ENCODE assay signal across 18 cellular contexts in the genomic region with DNA sequence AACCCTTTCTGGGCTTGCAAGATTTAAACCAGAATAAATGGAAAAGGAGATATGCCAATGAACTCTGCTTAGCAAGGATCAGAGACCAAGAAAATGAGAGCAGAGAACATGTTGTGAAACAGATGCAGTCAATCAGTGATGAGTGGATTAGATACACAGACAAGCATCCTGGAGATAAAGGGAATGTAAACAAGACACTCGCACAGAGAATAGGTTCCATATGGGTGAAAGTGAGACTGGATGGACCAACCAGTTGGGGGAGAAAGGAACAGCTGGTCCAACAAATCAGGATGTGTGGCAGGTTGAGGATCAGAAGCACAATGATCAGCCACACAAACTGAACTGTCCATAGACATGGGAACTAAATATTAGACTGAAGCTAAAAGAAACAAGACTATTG.
A peak's percentile ranks its signal among the peaks of the same experiment; 100 is the strongest.
DNase-seq lines count a peak whose midpoint lies in the region; TF ChIP-seq lines count a peak whose summit lies in the region.
"Had no signal": no experiment of that assay in that cellular context is flagged by ENCODE, and none has a peak within 500 bp of the region (broad histone marks: within the 10 kb centered on the region; RNA-seq: fewer than 3 reads in every experiment).

No MANE protein-coding gene starts in this region.

- H3K27ac ChIP-seq in hepatocyte (no peak overlapping the region), tibial nerve (no peak overlapping the region), prostate gland (no peak overlapping the region)
- H3K27ac ChIP-seq: neural progenitor cell, tibial artery had no signal

- 20% methylated on average over 1 of the region's 1 CpG for WGBS in hepatocyte (ENCODE audit: low lambda C conversion rate, missing lambda C conversion rate)
- WGBS in tibial nerve, 2 donors: 68 to 72% methylated on average over 1 of the region's 1 CpG
- WGBS in prostate gland: 9% methylated on average over 1 of the region's 1 CpG

- no peaks in the 10 kb centered on the region for H3K9me2 ChIP-seq in hepatocyte (replicated peaks; ENCODE audit: insufficient read depth)

- H3K4me1 ChIP-seq in hepatocyte (ENCODE audit: insufficient read depth) (peaks cover 4% of the 10 kb centered on the region), tibial nerve (peaks cover 0 to 6% (median 0%) of the 10 kb centered on the region in 4 donors), prostate gland (replicated peaks) (no peaks in the 10 kb centered on the region)
- H3K4me1 ChIP-seq: neural progenitor cell had no signal

- H4K20me1 ChIP-seq in hepatocyte (ENCODE audit: insufficient read depth, poor library complexity, severe bottlenecking): no peaks in the 10 kb centered on the region

- H3K27me3 ChIP-seq in hepatocyte: no peaks in the 10 kb centered on the region
- no peaks in the 10 kb centered on the region for H3K27me3 ChIP-seq in tibial nerve
- no peaks in the 10 kb centered on the region for H3K27me3 ChIP-seq in prostate gland (replicated peaks; ENCODE audit: insufficient read depth)
- H3K27me3 ChIP-seq: neural progenitor cell, tibial artery had no signal

- H3K4me2 ChIP-seq in hepatocyte: no peak overlapping the region
- H3K4me2 ChIP-seq: neural progenitor cell had no signal

- no peak overlapping the region for H3K4me3 ChIP-seq in hepatocyte
- no peak overlapping the region for H3K4me3 ChIP-seq in tibial nerve
- H3K4me3 ChIP-seq in prostate gland: no peak overlapping the region
- H3K4me3 ChIP-seq: neural progenitor cell, tibial artery had no signal

- intact Hi-C loops in prostate gland (cut with DNase I): no loop called here

- no peak overlapping the region for H2AFZ ChIP-seq in hepatocyte
- H2AFZ ChIP-seq: neural progenitor cell had no signal

- no peaks in the 10 kb centered on the region for H3K79me2 ChIP-seq in hepatocyte

- TF ChIP-seq CTCF in hepatocyte (IDR thresholded peaks at IDR 0.05; ENCODE audit: poor library complexity) (no peak), tibial nerve (IDR thresholded peaks at IDR 0.05) (no peak), prostate gland (IDR thresholded peaks at IDR 0.05) (no peak)

- no peaks in the 10 kb centered on the region for H3K36me3 ChIP-seq in hepatocyte (replicated peaks; ENCODE audit: insufficient read depth, low read depth)
- no peaks in the 10 kb centered on the region for H3K36me3 ChIP-seq in tibial nerve
- H3K36me3 ChIP-seq in prostate gland: no peaks in the 10 kb centered on the region
- H3K36me3 ChIP-seq: neural progenitor cell, tibial artery had no signal

- no peaks in the 10 kb centered on the region for H3K9me3 ChIP-seq in hepatocyte (ENCODE audit: low read depth)
- H3K9me3 ChIP-seq in tibial nerve: no peaks in the 10 kb centered on the region
- no peaks in the 10 kb centered on the region for H3K9me3 ChIP-seq in prostate gland
- H3K9me3 ChIP-seq: tibial artery had no signal

- DNase-seq in DMS153 treated with DMSO at 0.1 percent for 48 hours (lab: John Stamatoyannopoulos, UW; ENCODE audit: unreplicated experiment) (peak; percentile 74), NCI-H2081 treated with DMSO at 0.1 percent for 48 hours (lab: John Stamatoyannopoulos, UW) (peak; percentile 19), NCI-H82 (lab: John Stamatoyannopoulos, UW) (peak; percentile 98), hepatocyte (ENCODE audit: low spot score) (peak; percentile 5), tibial nerve (ENCODE audit: low spot score in 2 of 2) (no peak), prostate gland (ENCODE audit: low spot score) (no peak)
- DNase-seq in activated naive CD4-positive, alpha-beta T cell (lab: John Stamatoyannopoulos, UW): no peak
- DNase-seq: activated CD4-positive, alpha-beta T cell treated with anti-CD3 and anti-CD28 coated beads, Interleukin-2, amount 50 U/mL, for 48 hours; activated CD4-positive, CD25-positive, alpha-beta regulatory T cell; activated naive CD8-positive, alpha-beta T cell treated with anti-CD3 and anti-CD28 coated beads, Interleukin-2, amount 10 ng/mL, durations not matched to agents 7 days and 5 days; CD4-positive, CD25-positive, alpha-beta regulatory T cell; DMS79; KG1; mammary epithelial cell; PC-3; SW 1271; tibial artery had no signal

- no peak for TF ChIP-seq POLR2A in tibial nerve (IDR thresholded peaks at IDR 0.05)
- no peak for TF ChIP-seq POLR2A in prostate gland (IDR thresholded peaks at IDR 0.05)

- TF ChIP-seq EP300 in tibial nerve (IDR thresholded peaks at IDR 0.05): no peak

Comparison
In these comparisons a context has a peak if more than half of its experiments do, and no peak if none do; other contexts are left out.
1. DNase-seq: peak in DMS153 treated with DMSO at 0.1 percent for 48 hours (single experiment), NCI-H2081 treated with DMSO at 0.1 percent for 48 hours (single experiment), NCI-H82 (single experiment) and hepatocyte (single experiment); none in activated naive CD4-positive, alpha-beta T cell (0 of 4), tibial nerve (0 of 2) and prostate gland (single experiment).